ENCODE assay signal across 22 cellular contexts in genomic region chr14:75120546-75121291, GRCh38. TPM values are rescaled to one million over a fixed set of nuclear protein-coding genes. Genes with fewer than 3 reads are reported as not detected.
DNase-seq lines count a peak whose midpoint lies in the region; ATAC-seq, FAIRE-seq and TF ChIP-seq lines count a peak whose summit lies in the region.
"Had no signal": no experiment of that assay in that cellular context is flagged by ENCODE, and none has a peak within 500 bp of the region (broad histone marks: within the 10 kb centered on the region; RNA-seq: fewer than 3 reads in every experiment).

No MANE protein-coding gene starts in this region.

- CTCF ChIA-PET in MCF 10A (lab: Yijun Ruan, JAX), result interaction anchor here (0.6 to 1.3 kb wide), 4 partner anchors 17 to 374 kb away, joined by 3 read pairs; no protein-coding TSS in a partner anchor

- H3K27ac ChIP-seq in BLaER1 treated with 17β-estradiol and CSF1 and Interleukin-3, amounts not matched to agents 10 nM and 100 nM, result peak overlapping the region in 5 of 11 experiments; percentile 9 to 60 (median 41); a peak in 9 of 22 replicates
- no peak overlapping the region for H3K27ac ChIP-seq in lower lobe of right lung
- H3K27ac ChIP-seq: KMS-11, parathyroid adenoma had no signal

- H3K27me3 Mint-ChIP-seq in MCF 10A (ENCODE audit: insufficient read depth, unreplicated experiment), result no peaks in the 10 kb centered on the region
- H3K27me3 Mint-ChIP-seq: activated CD8-positive, alpha-beta memory T cell treated with anti-CD3 and anti-CD28 coated beads, Interleukin-2, amount 10 ng/mL, durations not matched to agents 7 days and 5 days had no signal

- DNase-seq in HTR-8/SVneo (ENCODE audit: insufficient read length, low spot score) (no peak), SKM-1 treated with dmso at 0.1 percent for 144 hours (lab: John Stamatoyannopoulos, UW; ENCODE audit: unreplicated experiment) (peak; percentile 56), lower lobe of right lung (no peak), MCF 10A (ENCODE audit: unreplicated experiment) (no peak), DMS79 treated with DMSO at 0.1 percent for 48 hours (lab: John Stamatoyannopoulos, UW) (no peak)
- DNase-seq: activated CD4-positive, alpha-beta T cell treated with anti-CD3 and anti-CD28 coated beads for 4 hours; activated CD8-positive, alpha-beta memory T cell treated with anti-CD3 and anti-CD28 coated beads, Interleukin-2, amount 10 ng/mL, durations not matched to agents 7 days and 5 days; activated gamma-delta T cell treated with Interleukin-2 at 50 U/mL for 16 hours; COR-L47; effector CD8-positive, alpha-beta T cell; EL; glutamatergic neuron; H7; natural killer cell; NCI-H1417 treated with DMSO at 0.1 percent for 48 hours; NCI-H510A treated with DMSO at 0.1 percent for 48 hours had no signal

- H3K4me2 ChIP-seq in BLaER1 treated with 17β-estradiol and CSF1 and Interleukin-3, amounts not matched to agents 10 nM and 100 nM, result peak overlapping the region in 7 of 11 experiments; percentile 9 to 83 (median 66); a peak in 13 of 22 replicates
- H3K4me2 ChIP-seq: KMS-11 had no signal

- H3K27ac Mint-ChIP-seq in MCF 10A (ENCODE audit: low read depth, unreplicated experiment), result no peak overlapping the region
- H3K27ac Mint-ChIP-seq: activated CD8-positive, alpha-beta memory T cell treated with anti-CD3 and anti-CD28 coated beads, Interleukin-2, amount 10 ng/mL, durations not matched to agents 7 days and 5 days; natural killer cell had no signal

- TF ChIP-seq CTCF in lower lobe of right lung (IDR thresholded peaks at IDR 0.05) (no peak), MCF 10A (IDR thresholded peaks at IDR 0.05; ENCODE audit: unreplicated experiment) (no peak)

- H3K36me3 ChIP-seq in BLaER1 treated with 17β-estradiol and CSF1 and Interleukin-3, amounts not matched to agents 10 nM and 100 nM, result peaks cover 42 to 83% (median 54%) of the 10 kb centered on the region in 11 experiments
- peaks cover 52% of the 10 kb centered on the region for H3K36me3 ChIP-seq in lower lobe of right lung

- POLR2A ChIA-PET in MCF 10A (lab: Yijun Ruan, JAX), result interaction anchor here (0.7 to 2.1 kb wide), 3 partner anchors 22 to 239 kb away, joined by 3 to 5 read pairs (median 4); no protein-coding TSS in a partner anchor

- H3K9ac ChIP-seq in BLaER1 treated with 17β-estradiol and CSF1 and Interleukin-3, amounts not matched to agents 10 nM and 100 nM, result peak overlapping the region in 3 of 11 experiments; percentile 8 to 16 (median 14); a peak in 2 of 22 replicates
- H3K9ac ChIP-seq: KMS-11, parathyroid adenoma had no signal

- H3K4me3 ChIP-seq in BLaER1 treated with 17β-estradiol and CSF1 and Interleukin-3, amounts not matched to agents 10 nM and 100 nM, result no peak overlapping the region
- H3K4me3 ChIP-seq in lower lobe of right lung, result no peak overlapping the region

- no peaks in the 10 kb centered on the region for H3K27me3 ChIP-seq in BLaER1 treated with 17β-estradiol and CSF1 and Interleukin-3, amounts not matched to agents 10 nM and 100 nM
- H3K27me3 ChIP-seq in lower lobe of right lung (ENCODE audit: low read depth), result no peaks in the 10 kb centered on the region

- intact Hi-C loops in lower lobe of right lung (cut with DNase I) (no loop called here), MCF 10A (cut with micrococcal nuclease) (loop anchor here (10.0 kb wide), 2 partner anchors 364 to 524 kb away; no protein-coding TSS in a partner anchor)

- H3K9me3 ChIP-seq in BLaER1 treated with 17β-estradiol and CSF1 and Interleukin-3, amounts not matched to agents 10 nM and 100 nM (replicated peaks in 1 of 11), result no peaks in the 10 kb centered on the region
- no peaks in the 10 kb centered on the region for H3K9me3 ChIP-seq in lower lobe of right lung

- H3K9me3 Mint-ChIP-seq in MCF 10A (ENCODE audit: unreplicated experiment), result no peaks in the 10 kb centered on the region
- H3K9me3 Mint-ChIP-seq: natural killer cell had no signal

- peaks cover 18% of the 10 kb centered on the region for H3K4me1 Mint-ChIP-seq in MCF 10A (ENCODE audit: insufficient read depth, unreplicated experiment)

- no TSS peak for BruUV-seq in MCF 10A (replicated peaks; lab: Mats Ljungman, UMichigan)

- no peaks in the 10 kb centered on the region; a peak in 2 of 22 replicates for H4K20me1 ChIP-seq in BLaER1 treated with 17β-estradiol and CSF1 and Interleukin-3, amounts not matched to agents 10 nM and 100 nM

- FAIRE-seq in HTR-8/SVneo (lab: Jason Lieb, UNC), result peak; percentile 13
- FAIRE-seq: astrocyte had no signal

- no peak overlapping the region for H3K4me3 Mint-ChIP-seq in MCF 10A (ENCODE audit: unreplicated experiment)
- H3K4me3 Mint-ChIP-seq: activated CD8-positive, alpha-beta memory T cell treated with anti-CD3 and anti-CD28 coated beads, Interleukin-2, amount 10 ng/mL, durations not matched to agents 7 days and 5 days; natural killer cell had no signal

- H3K36me3 Mint-ChIP-seq in MCF 10A (ENCODE audit: insufficient read depth, unreplicated experiment), result peaks cover 79% of the 10 kb centered on the region

- H3K4me1 ChIP-seq in BLaER1 treated with 17β-estradiol and CSF1 and Interleukin-3, amounts not matched to agents 10 nM and 100 nM, result peaks cover 3 to 61% (median 37%) of the 10 kb centered on the region in 10 experiments
- peaks cover 34% of the 10 kb centered on the region for H3K4me1 ChIP-seq in lower lobe of right lung

- ATAC-seq in lower lobe of right lung, result peak; percentile 53 to 61
- ATAC-seq in HG03354 (IDR thresholded peaks at IDR 0.05; ENCODE audit: poor library complexity, severe bottlenecking, unreplicated experiment), result no peak
- ATAC-seq: activated CD8-positive, alpha-beta memory T cell treated with anti-CD3 and anti-CD28 coated beads, Interleukin-2, amount 10 ng/mL, durations not matched to agents 7 days and 5 days; natural killer cell; sciatic nerve had no signal

RNA-seq across cellular contexts. Expression of gene NEK9, which starts 6.1 kb away (rescaled TPM):
- total RNA-seq in lower lobe of right lung (97.7 TPM), MCF 10A (2022) (112 and 113 TPM in 2 replicates)

RNA-seq across cellular contexts. Expression of gene ZC2HC1C, which starts 51.3 kb away (rescaled TPM):
- total RNA-seq in lower lobe of right lung, result 4.7 TPM
- 1.3 and 2.2 TPM in 2 replicates for total RNA-seq in MCF 10A (2022)

RNA-seq across cellular contexts. Expression of gene TMED10, which starts 55.7 kb away (rescaled TPM):
- total RNA-seq in lower lobe of right lung, result 286 TPM
- 454 and 526 TPM in 2 replicates for total RNA-seq in MCF 10A (2022)

RNA-seq across cellular contexts. Expression of gene ACYP1, which starts 56.9 kb away (rescaled TPM):
- total RNA-seq in lower lobe of right lung (19.7 TPM), MCF 10A (2022) (11.7 and 19.9 TPM in 2 replicates)
